Comparison of ENCODE assay signal across 14 cellular contexts in genomic region chr17:40056379-40057005, GRCh38. TPM values are rescaled to one million over a fixed set of nuclear protein-coding genes. Genes with fewer than 3 reads are reported as not detected.
A peak's percentile ranks its signal among the peaks of the same experiment; 100 is the strongest.
DNase-seq lines count a peak whose midpoint lies in the region; TF ChIP-seq lines count a peak whose summit lies in the region.
"Had no signal": no experiment of that assay in that cellular context is flagged by ENCODE, and none has a peak within 500 bp of the region (broad histone marks: within the 10 kb centered on the region; RNA-seq: fewer than 3 reads in every experiment).

No MANE protein-coding gene starts in this region.

- no peak overlapping the region for H4K5ac ChIP-seq in H9 (ENCODE audit: insufficient read length, low read depth, low read length)

- H2AFZ ChIP-seq in H9 (ENCODE audit: low read length) = no peak overlapping the region

- H2BK120ac ChIP-seq in H9 (ENCODE audit: low read depth, low read length, poor library complexity, severe bottlenecking) = no peak overlapping the region

- H3K4me2 ChIP-seq in H9 (ENCODE audit: insufficient read depth, insufficient read length, low read length) = no peak overlapping the region

- no peak overlapping the region for H3K23ac ChIP-seq in H9 (ENCODE audit: insufficient read length, low read depth, low read length)

- H2BK12ac ChIP-seq in H9 (ENCODE audit: insufficient read length, low read depth, low read length) = no peak overlapping the region

- H3K27ac ChIP-seq in H9 (ENCODE audit: insufficient read length, low read depth, low read length) = no peak overlapping the region

- H3K4ac ChIP-seq in H9 (ENCODE audit: low read depth, low read length) = no peak overlapping the region

- H3K23me2 ChIP-seq in H9 (ENCODE audit: insufficient read length, low read depth, low read length, poor library complexity, severe bottlenecking) = no peaks in the 10 kb centered on the region

- H3T11ph ChIP-seq in H9 (ENCODE audit: low read length) = no peak overlapping the region

- H4K8ac ChIP-seq in H9 (replicated peaks; ENCODE audit: insufficient read length, low read depth, low read length) = no peak overlapping the region

- H3K79me2 ChIP-seq in H9 (ENCODE audit: insufficient read depth, low read length) = no peaks in the 10 kb centered on the region

- peaks cover 7 to 17% (median 17%) of the 10 kb centered on the region in 3 experiments for H3K36me3 Mint-ChIP-seq in H9 (ENCODE audit: insufficient read depth in 1 of 3, low read depth in 3 of 3)
- H3K36me3 Mint-ChIP-seq in glutamatergic neuron (ENCODE audit: unreplicated experiment) = no peaks in the 10 kb centered on the region
- H3K36me3 Mint-ChIP-seq in osteocyte (ENCODE audit: unreplicated experiment) = no peaks in the 10 kb centered on the region

- H3K9me3 Mint-ChIP-seq in H9 = no peaks in the 10 kb centered on the region
- peaks cover 3% of the 10 kb centered on the region for H3K9me3 Mint-ChIP-seq in glutamatergic neuron (ENCODE audit: unreplicated experiment)
- no peaks in the 10 kb centered on the region for H3K9me3 Mint-ChIP-seq in osteocyte (ENCODE audit: unreplicated experiment)

- no peaks in the 10 kb centered on the region; the same call in 1 of the 2 replicates for H3K4me1 ChIP-seq in H9 (ENCODE audit: insufficient read depth, low read length)

- H2BK5ac ChIP-seq in H9 (ENCODE audit: insufficient read length, low read length) = no peak overlapping the region

- H3K27me3 Mint-ChIP-seq in H9 (ENCODE audit: low read depth) (peaks cover 14% of the 10 kb centered on the region), glutamatergic neuron (ENCODE audit: unreplicated experiment) (peaks cover 3% of the 10 kb centered on the region), osteocyte (ENCODE audit: unreplicated experiment) (no peaks in the 10 kb centered on the region)

- no peak overlapping the region; a peak in 1 of 5 replicates for H3K4me3 Mint-ChIP-seq in H9
- H3K4me3 Mint-ChIP-seq in glutamatergic neuron (ENCODE audit: unreplicated experiment) = peak overlapping the region; percentile 52
- H3K4me3 Mint-ChIP-seq in osteocyte (ENCODE audit: unreplicated experiment) = no peak overlapping the region

- no peak overlapping the region for H3K9ac ChIP-seq in H9 (ENCODE audit: extremely low read depth, insufficient read length, low read length)

- no peaks in the 10 kb centered on the region for H4K20me1 ChIP-seq in H9 (ENCODE audit: control insufficient read depth, insufficient read depth, insufficient read length)

- no peaks in the 10 kb centered on the region for H3K27me3 ChIP-seq in H9 (ENCODE audit: insufficient read depth, low read length)

- no peak overlapping the region for H3K56ac ChIP-seq in H9 (ENCODE audit: insufficient read length, low read depth, low read length)

- no peak overlapping the region for H2BK20ac ChIP-seq in H9 (ENCODE audit: low read depth, low read length, poor library complexity, severe bottlenecking)

- H2BK15ac ChIP-seq in H9 (ENCODE audit: low read depth, low read length) = no peak overlapping the region

- H3K27ac Mint-ChIP-seq in H9 = no peak overlapping the region
- H3K27ac Mint-ChIP-seq in glutamatergic neuron (ENCODE audit: unreplicated experiment) = peak overlapping the region; percentile 77
- peak overlapping the region; percentile 37 for H3K27ac Mint-ChIP-seq in osteocyte (ENCODE audit: unreplicated experiment)

- H3K79me1 ChIP-seq in H9 (ENCODE audit: insufficient read depth, low read depth, low read length, poor library complexity, severe bottlenecking) = peaks cover 3% of the 10 kb centered on the region

- no peak for DNase-seq in H9
- DNase-seq in NCI-H69 (lab: John Stamatoyannopoulos, UW) = peak; percentile 68
- no peak for DNase-seq in glutamatergic neuron
- no peak for DNase-seq in osteocyte (ENCODE audit: extremely low spot score, unreplicated experiment)
- no peak for DNase-seq in NK-92 treated with Interleukin-12 subunit alpha and Interleukin-12 subunit beta, amount 100 ng/mL, for 24 hours (lab: John Stamatoyannopoulos, UW)
- DNase-seq in iPS-NIHi7 (ENCODE audit: extremely low spot score) = no peak
- no peak for DNase-seq in stimulated activated CD4-positive, alpha-beta T cell treated with anti-CD3 and anti-CD28 coated beads, Interleukin-1b, Interleukin-23, amount 100 ng/mL, for 48 hours
- DNase-seq: activated CD4-positive, alpha-beta T cell treated with anti-CD3 and anti-CD28 coated beads, Interleukin-2, amount 50 U/mL, for 48 hours; activated naive CD4-positive, alpha-beta T cell treated with Interleukin-2 at 50 U/mL for 16 hours; cortex of kidney; KBM-7; NCI-H1092 treated with DMSO at 0.1 percent for 48 hours; nucleus accumbens had no signal

- TF ChIP-seq CTCF in H9 (conservative IDR thresholded peaks at IDR 0.05) (no peak), glutamatergic neuron (IDR thresholded peaks at IDR 0.05; ENCODE audit: partially characterized antibody, unreplicated experiment) (no peak), osteocyte (IDR thresholded peaks at IDR 0.05) (no peak)

- H4K91ac ChIP-seq in H9 (ENCODE audit: insufficient read length, low read depth, low read length) = peak overlapping the region; percentile 23

- H2AK5ac ChIP-seq in H9 (ENCODE audit: insufficient read length, low read length) = no peak overlapping the region

- peaks cover 24 to 48% of the 10 kb centered on the region in 2 experiments for H3K4me1 Mint-ChIP-seq in H9
- H3K4me1 Mint-ChIP-seq in glutamatergic neuron (ENCODE audit: low read depth, unreplicated experiment) = peaks cover 12% of the 10 kb centered on the region
- H3K4me1 Mint-ChIP-seq in osteocyte (ENCODE audit: unreplicated experiment) = peaks cover 19% of the 10 kb centered on the region

- WGBS in H9 (ENCODE audit: extremely low coverage, insufficient read length, low lambda C conversion rate) = no CpG with 5 or more reads among the region's 6 CpGs

- H3K9me3 ChIP-seq in H9 (ENCODE audit: control insufficient read depth, low read depth, low read length) = no peaks in the 10 kb centered on the region

- no peak overlapping the region for H3K18ac ChIP-seq in H9 (ENCODE audit: insufficient read length, low read depth, low read length)

- no peak overlapping the region for H3K14ac ChIP-seq in H9 (ENCODE audit: insufficient read depth, low read length)

RNA-seq across cellular contexts. Expression of gene MED24, which starts 2.3 kb away (rescaled TPM):
- total RNA-seq in H9 (2021) (104 and 105 TPM in 2 replicates), glutamatergic neuron (ENCODE audit: unreplicated experiment) (172 TPM), osteocyte (74.5 and 96.2 TPM in 2 replicates)

RNA-seq across cellular contexts. Expression of gene THRA, which starts 6.3 kb away (rescaled TPM):
- total RNA-seq in H9 (2021) = 9.8 and 10.1 TPM in 2 replicates
- total RNA-seq in glutamatergic neuron (ENCODE audit: unreplicated experiment) = 17.6 TPM
- total RNA-seq in osteocyte = 44.6 and 46.3 TPM in 2 replicates

RNA-seq across cellular contexts. Expression of gene CSF3, which starts 41.3 kb away (rescaled TPM):
- total RNA-seq in H9 (2021) (not detected in 2 replicates), glutamatergic neuron (ENCODE audit: unreplicated experiment) (not detected), osteocyte (not detected in 2 replicates)
- total RNA-seq: mucosa of gallbladder had no signal

RNA-seq across cellular contexts. Expression of gene NR1D1, which starts 43.9 kb away (rescaled TPM):
- total RNA-seq in H9 (2021) (8.6 and 8.7 TPM in 2 replicates), glutamatergic neuron (ENCODE audit: unreplicated experiment) (1.3 TPM), osteocyte (6.1 and 6.9 TPM in 2 replicates)

Comparison
In these comparisons a context has a peak if more than half of its experiments do, and no peak if none do; other contexts are left out.
1. H3K27ac Mint-ChIP-seq: peak in glutamatergic neuron (single experiment) and osteocyte (single experiment); none in H9 (0 of 3).